Comparison of ENCODE assay signal across 25 cellular contexts in the genomic region with DNA sequence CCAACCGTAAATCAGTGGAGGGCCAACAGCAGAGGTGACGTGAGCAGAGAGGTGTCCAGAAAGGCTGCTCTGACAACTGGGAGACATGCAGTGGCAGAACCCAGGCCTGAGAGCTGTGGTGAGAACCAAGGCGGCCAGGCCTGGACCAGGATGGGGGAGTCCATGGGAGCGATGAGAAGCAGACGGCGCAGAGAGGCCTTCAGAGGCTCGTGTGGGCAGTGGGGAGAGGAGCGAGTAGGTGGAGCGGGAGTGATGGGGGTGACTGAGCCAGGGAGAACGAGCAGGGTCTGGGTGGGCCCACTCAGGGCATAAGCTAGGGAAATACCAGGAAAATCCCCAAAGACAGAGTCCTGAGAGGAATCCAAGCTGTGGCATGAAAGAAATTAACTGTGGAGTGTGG. TPM values are rescaled to one million over a fixed set of nuclear protein-coding genes. Genes with fewer than 3 reads are reported as not detected.
DNase-seq lines count a peak whose midpoint lies in the region; FAIRE-seq and TF ChIP-seq lines count a peak whose summit lies in the region.
"Had no signal": no experiment of that assay in that cellular context is flagged by ENCODE, and none has a peak within 500 bp of the region (broad histone marks: within the 10 kb centered on the region; RNA-seq: fewer than 3 reads in every experiment).

No MANE protein-coding gene starts in this region.

- H2BK120ac ChIP-seq in H9 (ENCODE audit: low read depth, low read length, poor library complexity, severe bottlenecking), result no peak overlapping the region

- no peak for TF ChIP-seq POLR2A in spleen (IDR thresholded peaks at IDR 0.05)
- no peak for TF ChIP-seq POLR2A in GM12892 (IDR thresholded peaks at IDR 0.05; ENCODE audit: low read depth, low read length)

- H2BK15ac ChIP-seq in H9 (ENCODE audit: low read depth, low read length), result no peak overlapping the region

- no peak overlapping the region for H4K5ac ChIP-seq in H9 (ENCODE audit: insufficient read length, low read depth, low read length)

- no peak overlapping the region for H3K4ac ChIP-seq in H9 (ENCODE audit: low read depth, low read length)

- H3K9me3 ChIP-seq in H9 (ENCODE audit: control insufficient read depth, low read depth, low read length) (no peaks in the 10 kb centered on the region), kidney (ENCODE audit: control insufficient read depth in 1 of 2, low read length in 2 of 2) (no peaks in the 10 kb centered on the region), spleen (no peaks in the 10 kb centered on the region)

- H3K36me3 ChIP-seq in kidney (ENCODE audit: control insufficient read depth in 1 of 2, insufficient read depth in 2 of 2, low read length in 2 of 2) (no peaks in the 10 kb centered on the region), spleen (no peaks in the 10 kb centered on the region)

- no peak overlapping the region for H2BK5ac ChIP-seq in H9 (ENCODE audit: insufficient read length, low read length)

- H2BK12ac ChIP-seq in H9 (ENCODE audit: insufficient read length, low read depth, low read length), result no peak overlapping the region

- FAIRE-seq in kidney (lab: Jason Lieb, UNC), result no peak
- no peak for FAIRE-seq in D721Med (lab: Jason Lieb, UNC)
- FAIRE-seq in GM12892 (lab: Jason Lieb, UNC), result no peak
- FAIRE-seq: colon, HepG2, small intestine had no signal

- H4K8ac ChIP-seq in H9 (replicated peaks; ENCODE audit: insufficient read length, low read depth, low read length), result no peak overlapping the region

- no peak overlapping the region for H4K91ac ChIP-seq in H9 (ENCODE audit: insufficient read length, low read depth, low read length)

- H2AK5ac ChIP-seq in H9 (ENCODE audit: insufficient read length, low read length), result no peak overlapping the region

- H2BK20ac ChIP-seq in H9 (ENCODE audit: low read depth, low read length, poor library complexity, severe bottlenecking), result no peak overlapping the region

- peaks cover 3% of the 10 kb centered on the region for H3K27me3 Mint-ChIP-seq in H9 (ENCODE audit: low read depth)

- no peaks in the 10 kb centered on the region for H3K79me2 ChIP-seq in H9 (ENCODE audit: insufficient read depth, low read length)

- H3K9me3 Mint-ChIP-seq in H9, result no peaks in the 10 kb centered on the region
- H3K9me3 Mint-ChIP-seq: CD4-positive, CD25-positive, alpha-beta regulatory T cell; type B pancreatic cell had no signal

- no peak overlapping the region for H3T11ph ChIP-seq in H9 (ENCODE audit: low read length)

- TF ChIP-seq CTCF in H9 (conservative IDR thresholded peaks at IDR 0.05), result no peak
- no peak for TF ChIP-seq CTCF in kidney (IDR thresholded peaks at IDR 0.05; ENCODE audit: borderline replicate concordance, extremely low read depth, insufficient read depth)
- no peak for TF ChIP-seq CTCF in spleen (IDR thresholded peaks at IDR 0.05 in 8 of 11, conservative IDR thresholded peaks at IDR 0.05 in 3 of 11)
- no peak for TF ChIP-seq CTCF in D721Med (IDR thresholded peaks at IDR 0.05; ENCODE audit: insufficient read depth, missing control alignments)

- H3K4me2 ChIP-seq in H9 (ENCODE audit: insufficient read depth, insufficient read length, low read length), result no peak overlapping the region

- DNase-seq in D341Med (ENCODE audit: low spot score) (peak; percentile 6), H9 (peak; percentile 8), kidney (peak; percentile 58), spleen (peak; percentile 68), D721Med (ENCODE audit: insufficient read length, low spot score) (no peak), GM12892 (ENCODE audit: insufficient read length) (no peak), COR-L47 (lab: John Stamatoyannopoulos, UW) (no peak)
- DNase-seq: activated CD4-positive, alpha-beta T cell treated with anti-CD3 and anti-CD28 coated beads for 36 hours; activated naive CD4-positive, alpha-beta T cell; activated T-cell treated with anti-CD3 and anti-CD28 coated beads, Interleukin-2, amount 50 U/mL, for 48 hours; CD4-positive, CD25-positive, alpha-beta regulatory T cell; DMS 273 treated with DMSO at 0.1 percent for 48 hours; effector memory CD4-positive, alpha-beta T cell; EL; Kasumi-1; kidney glomerular epithelial cell; NCI-H510A treated with DMSO at 0.1 percent for 48 hours; nucleus accumbens; SHP77; small intestine; stimulated activated CD4-positive, alpha-beta T cell treated with anti-CD3 and anti-CD28 coated beads, Interleukin-1b, Interleukin-23, amount 100 ng/mL, for 48 hours had no signal

- H3K9ac ChIP-seq in H9 (ENCODE audit: extremely low read depth, insufficient read length, low read length), result no peak overlapping the region
- no peak overlapping the region for H3K9ac ChIP-seq in kidney (ENCODE audit: low read length in 2 of 2)

- H3K27me3 ChIP-seq in H9 (ENCODE audit: insufficient read depth, low read length), result no peaks in the 10 kb centered on the region
- H3K27me3 ChIP-seq in spleen (replicated peaks in 1 of 7), result no peaks in the 10 kb centered on the region

- H3K4me3 ChIP-seq in kidney (ENCODE audit: low read length in 2 of 2), result no peak overlapping the region
- H3K4me3 ChIP-seq in spleen, result no peak overlapping the region

- no peak overlapping the region for H3K56ac ChIP-seq in H9 (ENCODE audit: insufficient read length, low read depth, low read length)

- H3K18ac ChIP-seq in H9 (ENCODE audit: insufficient read length, low read depth, low read length), result no peak overlapping the region

- intact Hi-C loops in kidney (cut with DNase I) (no loop called here), spleen (cut with DNase I; ENCODE audit: low total_unique reads) (no loop called here)

- H3K14ac ChIP-seq in H9 (ENCODE audit: insufficient read depth, low read length), result peak overlapping the region; percentile 52; the same call in 1 of the 2 replicates

- peak overlapping the region in 1 of 3 experiments; percentile 79; a peak in 3 of 7 replicates for H3K27ac Mint-ChIP-seq in H9
- H3K27ac Mint-ChIP-seq: activated CD4-positive, alpha-beta T cell treated with anti-CD3 and anti-CD28 coated beads for 36 hours; type B pancreatic cell had no signal

- no peaks in the 10 kb centered on the region for H3K23me2 ChIP-seq in H9 (ENCODE audit: insufficient read length, low read depth, low read length, poor library complexity, severe bottlenecking)

- H3K4me1 ChIP-seq in H9 (ENCODE audit: insufficient read depth, low read length), result no peaks in the 10 kb centered on the region
- H3K4me1 ChIP-seq in kidney (ENCODE audit: control insufficient read depth in 1 of 2, insufficient read depth in 1 of 2, low read depth in 1 of 2, low read length in 2 of 2), result no peaks in the 10 kb centered on the region
- peaks cover 0 to 5% (median 0%) of the 10 kb centered on the region in 6 donors for H3K4me1 ChIP-seq in spleen

- no peak overlapping the region for H3K27ac ChIP-seq in H9 (ENCODE audit: insufficient read length, low read depth, low read length)
- no peak overlapping the region for H3K27ac ChIP-seq in kidney (ENCODE audit: low read depth in 2 of 2, low read length in 2 of 2)
- H3K27ac ChIP-seq in spleen, result no peak overlapping the region

- no peaks in the 10 kb centered on the region for H3K79me1 ChIP-seq in H9 (ENCODE audit: insufficient read depth, low read depth, low read length, poor library complexity, severe bottlenecking)

- no peak overlapping the region for H3K4me3 Mint-ChIP-seq in H9
- H3K4me3 Mint-ChIP-seq: activated CD4-positive, alpha-beta T cell treated with anti-CD3 and anti-CD28 coated beads for 36 hours; CD4-positive, CD25-positive, alpha-beta regulatory T cell; type B pancreatic cell had no signal

- no CpG with 5 or more reads among the region's 10 CpGs for WGBS in H9 (ENCODE audit: extremely low coverage, insufficient read length, low lambda C conversion rate)
- WGBS in spleen, 5 donors, result 76 to 88% (median 80%) methylated on average over 10 of the region's 10 CpGs

- no peak overlapping the region for H3K23ac ChIP-seq in H9 (ENCODE audit: insufficient read length, low read depth, low read length)

- H3K4me1 Mint-ChIP-seq in H9, result 0 out of 4 replicates have a peak, but pooled peaks cover 0 to 3% of the 10 kb centered on the region in 2 experiments

- no peak overlapping the region for H2AFZ ChIP-seq in H9 (ENCODE audit: low read length)

- no peaks in the 10 kb centered on the region for H4K20me1 ChIP-seq in H9 (ENCODE audit: control insufficient read depth, insufficient read depth, insufficient read length)

- no peaks in the 10 kb centered on the region for H3K36me3 Mint-ChIP-seq in H9 (ENCODE audit: insufficient read depth in 1 of 3, low read depth in 3 of 3)
- H3K36me3 Mint-ChIP-seq: CD4-positive, CD25-positive, alpha-beta regulatory T cell; type B pancreatic cell had no signal

RNA-seq across cellular contexts. Expression of gene IL3, which starts 7.9 kb away (rescaled TPM):
- total RNA-seq in H9 (2021) (not detected in 2 replicates), kidney (not detected), spleen (not detected)
- polyA plus RNA-seq in kidney (ENCODE audit: insufficient read depth, low read depth, low replicate concordance) (not detected), spleen (not detected)
- not detected for polyA plus RNA-seq in GM12892 (2012; ENCODE audit: missing spikeins)
- total RNA-seq: CD4-positive, CD25-positive, alpha-beta regulatory T cell; epithelial cell of proximal tubule; HepG2 had no signal
- polyA plus RNA-seq: CD4-positive, CD25-positive, alpha-beta regulatory T cell; HepG2; small intestine had no signal

RNA-seq across cellular contexts. Expression of gene CSF2, which starts 21.1 kb away (rescaled TPM):
- not detected in 2 replicates for total RNA-seq in H9 (2021)
- total RNA-seq in kidney, result not detected
- not detected for polyA plus RNA-seq in kidney (ENCODE audit: insufficient read depth, low read depth, low replicate concordance)
- total RNA-seq in spleen, result not detected
- polyA plus RNA-seq in spleen, result not detected
- polyA plus RNA-seq in GM12892 (2012; ENCODE audit: missing spikeins), result not detected
- total RNA-seq: CD4-positive, CD25-positive, alpha-beta regulatory T cell; HepG2 had no signal
- polyA plus RNA-seq: CD4-positive, CD25-positive, alpha-beta regulatory T cell; HepG2 had no signal

RNA-seq across cellular contexts. Expression of gene ACSL6, which starts 41.1 kb away (rescaled TPM):
- total RNA-seq in H9 (2021) (1.3 and 1.6 TPM in 2 replicates), kidney (1.4 TPM), spleen (10 to 100 TPM in 1 of 7 donors, 1 to 10 TPM in 6; 3.1 to 18.4 (median 4.6) TPM)
- polyA plus RNA-seq in kidney (ENCODE audit: insufficient read depth, low read depth, low replicate concordance) (2.1 TPM), spleen (1 to 10 TPM in 2 of 3 donors, under 1 TPM in 1; 0.76 to 1.3 (median 1.3) TPM)
- polyA plus RNA-seq in GM12892 (2012; ENCODE audit: missing spikeins), result not detected

Comparison
In these comparisons a context has a peak if more than half of its experiments do, and no peak if none do; other contexts are left out.
1. DNase-seq: peak in D341Med (single experiment), H9 (single experiment), kidney (single experiment) and spleen (single experiment); none in D721Med (single experiment), GM12892 (single experiment) and COR-L47 (single experiment).